In genomic region chr10:71723301-71723700, GRCh38 we compare ENCODE assay signal across 18 cellular contexts. TPM values are rescaled to one million over a fixed set of nuclear protein-coding genes. Genes with fewer than 3 reads are reported as not detected.
DNase-seq lines count a peak whose midpoint lies in the region; ATAC-seq and TF ChIP-seq lines count a peak whose summit lies in the region.
"Had no signal": no experiment of that assay in that cellular context is flagged by ENCODE, and none has a peak within 500 bp of the region (broad histone marks: within the 10 kb centered on the region; RNA-seq: fewer than 3 reads in every experiment).

No MANE protein-coding gene starts in this region.

- no peak overlapping the region for H3K4me3 Mint-ChIP-seq in stimulated activated naive CD8-positive, alpha-beta T cell treated with anti-CD3 and anti-CD28 coated beads, Interleukin-15, Interleukin-2, amounts not matched to agents 100 ng/mL and 50 ng/mL, for 24 hours
- no peak overlapping the region for H3K4me3 Mint-ChIP-seq in stimulated activated naive CD8-positive, alpha-beta T cell treated with anti-CD3 and anti-CD28 coated beads, Interleukin-15, amount 100 ng/mL, for 72 hours
- H3K4me3 Mint-ChIP-seq in activated CD8-positive, alpha-beta T cell treated with anti-CD3 and anti-CD28 coated beads for 36 hours = no peak overlapping the region
- no peak overlapping the region for H3K4me3 Mint-ChIP-seq in dendritic cell treated with granulocyte-macrophage colony-stimulating factor and Interleukin-4, amounts not matched to agents 40 ng/mL and 50 ng/mL, for 4 days
- H3K4me3 Mint-ChIP-seq: HFFc6 had no signal

- peak overlapping the region; percentile 65 for H3K27ac Mint-ChIP-seq in stimulated activated naive CD8-positive, alpha-beta T cell treated with anti-CD3 and anti-CD28 coated beads, Interleukin-15, Interleukin-2, amounts not matched to agents 100 ng/mL and 50 ng/mL, for 24 hours
- peak overlapping the region in 1 of 2 donors; percentile 65 for H3K27ac Mint-ChIP-seq in stimulated activated naive CD8-positive, alpha-beta T cell treated with anti-CD3 and anti-CD28 coated beads, Interleukin-15, amount 100 ng/mL, for 72 hours
- peak overlapping the region; percentile 77 for H3K27ac Mint-ChIP-seq in activated CD8-positive, alpha-beta T cell treated with anti-CD3 and anti-CD28 coated beads for 36 hours
- H3K27ac Mint-ChIP-seq in dendritic cell treated with granulocyte-macrophage colony-stimulating factor and Interleukin-4, amounts not matched to agents 40 ng/mL and 50 ng/mL, for 4 days = peak overlapping the region; percentile 97
- H3K27ac Mint-ChIP-seq: HFFc6 had no signal

- intact Hi-C loops in activated CD8-positive, alpha-beta T cell treated with anti-CD3 and anti-CD28 coated beads for 36 hours (cut with micrococcal nuclease) = no loop called here
- intact Hi-C loops in dendritic cell treated with granulocyte-macrophage colony-stimulating factor and Interleukin-4, amounts not matched to agents 40 ng/mL and 50 ng/mL, for 4 days (cut with micrococcal nuclease) = no loop called here

- no peaks in the 10 kb centered on the region for H3K27me3 Mint-ChIP-seq in stimulated activated naive CD8-positive, alpha-beta T cell treated with anti-CD3 and anti-CD28 coated beads, Interleukin-15, Interleukin-2, amounts not matched to agents 100 ng/mL and 50 ng/mL, for 24 hours
- H3K27me3 Mint-ChIP-seq in stimulated activated naive CD8-positive, alpha-beta T cell treated with anti-CD3 and anti-CD28 coated beads, Interleukin-15, amount 100 ng/mL, for 72 hours = no peaks in the 10 kb centered on the region
- H3K27me3 Mint-ChIP-seq in activated CD8-positive, alpha-beta T cell treated with anti-CD3 and anti-CD28 coated beads for 36 hours = no peaks in the 10 kb centered on the region
- H3K27me3 Mint-ChIP-seq in dendritic cell treated with granulocyte-macrophage colony-stimulating factor and Interleukin-4, amounts not matched to agents 40 ng/mL and 50 ng/mL, for 4 days = no peaks in the 10 kb centered on the region

- POLR2A ChIA-PET in activated CD8-positive, alpha-beta T cell treated with anti-CD3 and anti-CD28 coated beads for 36 hours (lab: Charles Lee) = interaction anchor here (1.0 to 10.8 kb wide), 5 partner anchors 9 to 68 kb away, joined by 3 to 116 read pairs (median 48); partner anchors contain the start of gene VSIR

- no peak for ATAC-seq in stimulated activated naive CD8-positive, alpha-beta T cell treated with anti-CD3 and anti-CD28 coated beads, Interleukin-15, amount 100 ng/mL, for 72 hours
- no peak for ATAC-seq in activated CD8-positive, alpha-beta T cell treated with anti-CD3 and anti-CD28 coated beads for 36 hours
- ATAC-seq in GM21825 (IDR thresholded peaks at IDR 0.05; ENCODE audit: unreplicated experiment) = no peak
- ATAC-seq: GM12878 had no signal

- CTCF ChIA-PET in activated CD8-positive, alpha-beta T cell treated with anti-CD3 and anti-CD28 coated beads for 36 hours (lab: Charles Lee) = interaction anchor here (1.0 to 6.8 kb wide), 6 partner anchors 9 to 173 kb away, joined by 3 to 57 read pairs (median 6); partner anchors contain the start of gene VSIR

- no peak for DNase-seq in stimulated activated naive CD8-positive, alpha-beta T cell treated with anti-CD3 and anti-CD28 coated beads, Interleukin-15, amount 100 ng/mL, for 72 hours
- DNase-seq in activated CD8-positive, alpha-beta T cell treated with anti-CD3 and anti-CD28 coated beads for 36 hours = no peak
- no peak for DNase-seq in midbrain (lab: John Stamatoyannopoulos, UW)
- DNase-seq in NCI-H187 treated with DMSO at 0.1 percent for 48 hours (lab: John Stamatoyannopoulos, UW) = no peak
- DNase-seq: CD4-positive, CD25-positive, alpha-beta regulatory T cell; HFFc6; KBM-7; NCI-H1048; NCI-H146; NCI-H2081 treated with DMSO at 0.1 percent for 48 hours; NCI-H510A treated with DMSO at 0.1 percent for 48 hours; NCI-H82 had no signal

- H3K36me3 Mint-ChIP-seq in stimulated activated naive CD8-positive, alpha-beta T cell treated with anti-CD3 and anti-CD28 coated beads, Interleukin-15, Interleukin-2, amounts not matched to agents 100 ng/mL and 50 ng/mL, for 24 hours (ENCODE audit: low read depth) = no peaks in the 10 kb centered on the region
- no peaks in the 10 kb centered on the region for H3K36me3 Mint-ChIP-seq in activated CD8-positive, alpha-beta T cell treated with anti-CD3 and anti-CD28 coated beads for 36 hours (ENCODE audit: low read depth)
- H3K36me3 Mint-ChIP-seq in dendritic cell treated with granulocyte-macrophage colony-stimulating factor and Interleukin-4, amounts not matched to agents 40 ng/mL and 50 ng/mL, for 4 days (ENCODE audit: low read depth) = no peaks in the 10 kb centered on the region

- peaks cover 63% of the 10 kb centered on the region for H3K4me1 Mint-ChIP-seq in stimulated activated naive CD8-positive, alpha-beta T cell treated with anti-CD3 and anti-CD28 coated beads, Interleukin-15, Interleukin-2, amounts not matched to agents 100 ng/mL and 50 ng/mL, for 24 hours (ENCODE audit: low read depth)
- peaks cover 66% of the 10 kb centered on the region for H3K4me1 Mint-ChIP-seq in stimulated activated naive CD8-positive, alpha-beta T cell treated with anti-CD3 and anti-CD28 coated beads, Interleukin-15, amount 100 ng/mL, for 72 hours
- peaks cover 61% of the 10 kb centered on the region for H3K4me1 Mint-ChIP-seq in activated CD8-positive, alpha-beta T cell treated with anti-CD3 and anti-CD28 coated beads for 36 hours (ENCODE audit: low read depth)
- H3K4me1 Mint-ChIP-seq in dendritic cell treated with granulocyte-macrophage colony-stimulating factor and Interleukin-4, amounts not matched to agents 40 ng/mL and 50 ng/mL, for 4 days (ENCODE audit: low read depth) = peaks cover 90% of the 10 kb centered on the region

- H3K9me3 Mint-ChIP-seq in stimulated activated naive CD8-positive, alpha-beta T cell treated with anti-CD3 and anti-CD28 coated beads, Interleukin-15, Interleukin-2, amounts not matched to agents 100 ng/mL and 50 ng/mL, for 24 hours = no peaks in the 10 kb centered on the region
- no peaks in the 10 kb centered on the region for H3K9me3 Mint-ChIP-seq in stimulated activated naive CD8-positive, alpha-beta T cell treated with anti-CD3 and anti-CD28 coated beads, Interleukin-15, amount 100 ng/mL, for 72 hours
- no peaks in the 10 kb centered on the region for H3K9me3 Mint-ChIP-seq in activated CD8-positive, alpha-beta T cell treated with anti-CD3 and anti-CD28 coated beads for 36 hours
- H3K9me3 Mint-ChIP-seq in dendritic cell treated with granulocyte-macrophage colony-stimulating factor and Interleukin-4, amounts not matched to agents 40 ng/mL and 50 ng/mL, for 4 days = no peaks in the 10 kb centered on the region
- H3K9me3 Mint-ChIP-seq: CD4-positive, CD25-positive, alpha-beta regulatory T cell; HFFc6 had no signal

- no peak for TF ChIP-seq CTCF in activated CD8-positive, alpha-beta T cell treated with anti-CD3 and anti-CD28 coated beads for 36 hours (IDR thresholded peaks at IDR 0.05)

RNA-seq across cellular contexts. Expression of gene C10orf105, which starts 3.7 kb away (rescaled TPM):
- under 1 TPM; 0.16 to 0.27 TPM for total RNA-seq in activated CD8-positive, alpha-beta T cell treated with anti-CD3 and anti-CD28 coated beads for 36 hours
- total RNA-seq: H4, HFFc6, SJSA1 had no signal

RNA-seq across cellular contexts. Expression of gene VSIR, which starts 50.0 kb away (rescaled TPM):
- total RNA-seq in activated CD8-positive, alpha-beta T cell treated with anti-CD3 and anti-CD28 coated beads for 36 hours = 10 to 100 TPM; 59.6 to 61.0 TPM
